In genomic region chr2:3326871-3327270, GRCh38 we compare ENCODE assay signal across 22 cellular contexts.
"Had no signal": no experiment of that assay in that cellular context is flagged by ENCODE, and none has a peak within 500 bp of the region (broad histone marks: within the 10 kb centered on the region; RNA-seq: fewer than 3 reads in every experiment).

No MANE protein-coding gene starts in this region.

- ATAC-seq: activated CD8-positive, alpha-beta memory T cell treated with anti-CD3 and anti-CD28 coated beads, Interleukin-2, amount 10 ng/mL, durations not matched to agents 7 days and 5 days; gastroesophageal sphincter; left cardiac atrium; left ventricle myocardium superior had no signal

- H3K27me3 ChIP-seq: adrenal gland, ascending aorta, brain microvascular endothelial cell, gastroesophageal sphincter, hepatocyte, transverse colon had no signal

- H3K4me3 Mint-ChIP-seq: activated CD4-positive, alpha-beta memory T cell treated with anti-CD3 and anti-CD28 coated beads, Interleukin-2, amount 10 ng/mL, durations not matched to agents 7 days and 5 days; activated CD8-positive, alpha-beta memory T cell treated with anti-CD3 and anti-CD28 coated beads, Interleukin-2, amount 10 ng/mL, durations not matched to agents 7 days and 5 days; activated naive CD4-positive, alpha-beta T cell treated with anti-CD3 and anti-CD28 coated beads for 36 hours; activated naive CD8-positive, alpha-beta T cell treated with anti-CD3 and anti-CD28 coated beads for 36 hours; mesothelial cell of epicardium; naive B cell had no signal

- H3K9me3 ChIP-seq: adrenal gland, ascending aorta, gastroesophageal sphincter, transverse colon had no signal

- H3K9me3 Mint-ChIP-seq: activated naive CD4-positive, alpha-beta T cell treated with anti-CD3 and anti-CD28 coated beads for 36 hours; activated naive CD8-positive, alpha-beta T cell treated with anti-CD3 and anti-CD28 coated beads for 36 hours had no signal

- H3K36me3 ChIP-seq: ascending aorta, transverse colon had no signal

- H3K4me1 Mint-ChIP-seq: activated CD4-positive, alpha-beta memory T cell treated with anti-CD3 and anti-CD28 coated beads, Interleukin-2, amount 10 ng/mL, durations not matched to agents 7 days and 5 days; activated CD8-positive, alpha-beta memory T cell treated with anti-CD3 and anti-CD28 coated beads, Interleukin-2, amount 10 ng/mL, durations not matched to agents 7 days and 5 days; mesothelial cell of epicardium had no signal

- H3K4me2 ChIP-seq: hepatocyte, smooth muscle cell had no signal

- H2AFZ ChIP-seq: hepatocyte had no signal

- H3K4me1 ChIP-seq: adrenal gland, ascending aorta, gastroesophageal sphincter, transverse colon had no signal

- H3K27ac ChIP-seq: adrenal gland, ascending aorta, brain microvascular endothelial cell, gastroesophageal sphincter, hepatocyte, transverse colon had no signal

- H3K27me3 Mint-ChIP-seq: activated CD4-positive, alpha-beta memory T cell treated with anti-CD3 and anti-CD28 coated beads, Interleukin-2, amount 10 ng/mL, durations not matched to agents 7 days and 5 days; activated CD8-positive, alpha-beta memory T cell treated with anti-CD3 and anti-CD28 coated beads, Interleukin-2, amount 10 ng/mL, durations not matched to agents 7 days and 5 days; activated naive CD8-positive, alpha-beta T cell treated with anti-CD3 and anti-CD28 coated beads for 36 hours; naive B cell; progenitor cell of endocrine pancreas had no signal

- DNase-seq: activated CD4-positive, alpha-beta memory T cell treated with anti-CD3 and anti-CD28 coated beads, Interleukin-2, amount 10 ng/mL, durations not matched to agents 7 days and 5 days; activated CD4-positive, alpha-beta T cell treated with anti-CD3 and anti-CD28 coated beads for 48 hours; activated CD8-positive, alpha-beta memory T cell treated with anti-CD3 and anti-CD28 coated beads, Interleukin-2, amount 10 ng/mL, durations not matched to agents 7 days and 5 days; activated naive CD4-positive, alpha-beta T cell treated with anti-CD3 and anti-CD28 coated beads for 36 hours; activated naive CD8-positive, alpha-beta T cell treated with anti-CD3 and anti-CD28 coated beads for 36 hours; activated T-cell treated with anti-CD3 and anti-CD28 coated beads, Interleukin-2, amount 50 U/mL, for 48 hours; brain microvascular endothelial cell; left cardiac atrium; left ventricle myocardium superior; mammary epithelial cell; naive B cell; nucleus accumbens; stimulated activated naive CD4-positive, alpha-beta T cell treated with Interleukin-2 at 50 U/mL for 16 hours; T-helper 1 cell; transverse colon had no signal

- H3K27ac Mint-ChIP-seq: activated CD4-positive, alpha-beta memory T cell treated with anti-CD3 and anti-CD28 coated beads, Interleukin-2, amount 10 ng/mL, durations not matched to agents 7 days and 5 days; activated CD8-positive, alpha-beta memory T cell treated with anti-CD3 and anti-CD28 coated beads, Interleukin-2, amount 10 ng/mL, durations not matched to agents 7 days and 5 days; activated naive CD4-positive, alpha-beta T cell treated with anti-CD3 and anti-CD28 coated beads for 36 hours; activated naive CD8-positive, alpha-beta T cell treated with anti-CD3 and anti-CD28 coated beads for 36 hours; mesothelial cell of epicardium; progenitor cell of endocrine pancreas had no signal

- H3K4me3 ChIP-seq: adrenal gland, ascending aorta, gastroesophageal sphincter, hepatocyte, smooth muscle cell, transverse colon had no signal
